Comparison of ENCODE assay signal across 13 cellular contexts in genomic region chr1:169694304-169694703, GRCh38. TPM values are rescaled to one million over a fixed set of nuclear protein-coding genes. Genes with fewer than 3 reads are reported as not detected.
DNase-seq lines count a peak whose midpoint lies in the region; ATAC-seq and TF ChIP-seq lines count a peak whose summit lies in the region.
"Had no signal": no experiment of that assay in that cellular context is flagged by ENCODE, and none has a peak within 500 bp of the region (broad histone marks: within the 10 kb centered on the region; RNA-seq: fewer than 3 reads in every experiment).

No MANE protein-coding gene starts in this region.

- DNase-seq in CD8-positive, alpha-beta T cell, result peak in 5 of 7 experiments; percentile 19 to 65 (median 52)
- no peak for DNase-seq in activated naive CD8-positive, alpha-beta T cell treated with anti-CD3 and anti-CD28 coated beads, Interleukin-2, amount 50 U/mL, for 24 hours
- DNase-seq in ureter (ENCODE audit: low spot score) (no peak), type B pancreatic cell (ENCODE audit: extremely low spot score, unreplicated experiment) (no peak), NCI-H2107 (lab: John Stamatoyannopoulos, UW) (no peak)
- DNase-seq: EL, hippocampal formation had no signal

- POLR2A ChIA-PET in CD8-positive, alpha-beta T cell (lab: Charles Lee), result interaction anchor here (0.6 to 7.3 kb wide), 12 partner anchors 8 to 108 kb away, joined by 3 to 102 read pairs (median 6); partner anchors contain the start of gene F5

- H3K4me1 Mint-ChIP-seq in CD8-positive, alpha-beta T cell (ENCODE audit: low read depth), result peaks cover 70% of the 10 kb centered on the region
- peaks cover 99% of the 10 kb centered on the region for H3K4me1 Mint-ChIP-seq in activated naive CD8-positive, alpha-beta T cell treated with anti-CD3 and anti-CD28 coated beads, Interleukin-2, amount 50 U/mL, for 24 hours
- H3K4me1 Mint-ChIP-seq in type B pancreatic cell (ENCODE audit: unreplicated experiment), result peaks cover 6% of the 10 kb centered on the region

- H3K4me3 Mint-ChIP-seq in CD8-positive, alpha-beta T cell, result peak overlapping the region; percentile 60
- H3K4me3 Mint-ChIP-seq in activated naive CD8-positive, alpha-beta T cell treated with anti-CD3 and anti-CD28 coated beads, Interleukin-2, amount 50 U/mL, for 24 hours, result peak overlapping the region; percentile 49
- H3K4me3 Mint-ChIP-seq in type B pancreatic cell, result no peak overlapping the region

- ATAC-seq in CD8-positive, alpha-beta T cell, result peak; percentile 59
- ATAC-seq in HG03460 (IDR thresholded peaks at IDR 0.05; ENCODE audit: unreplicated experiment) (peak; percentile 45), HG03135 (IDR thresholded peaks at IDR 0.05; ENCODE audit: unreplicated experiment) (no peak)
- ATAC-seq in activated naive CD8-positive, alpha-beta T cell treated with anti-CD3 and anti-CD28 coated beads, Interleukin-2, amount 50 U/mL, for 24 hours, result peak; percentile 16

- peaks cover 14% of the 10 kb centered on the region for H3K36me3 ChIP-seq in CD8-positive, alpha-beta T cell (ENCODE audit: insufficient read depth, low read length)

- H3K9me3 Mint-ChIP-seq in CD8-positive, alpha-beta T cell, result no peaks in the 10 kb centered on the region
- H3K9me3 Mint-ChIP-seq in activated naive CD8-positive, alpha-beta T cell treated with anti-CD3 and anti-CD28 coated beads, Interleukin-2, amount 50 U/mL, for 24 hours, result no peaks in the 10 kb centered on the region
- no peaks in the 10 kb centered on the region for H3K9me3 Mint-ChIP-seq in type B pancreatic cell

- peak overlapping the region; percentile 50 for H3K27ac ChIP-seq in CD8-positive, alpha-beta T cell (ENCODE audit: low read depth, low read length)
- H3K27ac ChIP-seq: RWPE1 had no signal

- peak; percentile 10 for TF ChIP-seq POLR2A in GM19099 (IDR thresholded peaks at IDR 0.05; ENCODE audit: extremely low read depth, insufficient read length, low read depth)

- intact Hi-C loops in CD8-positive, alpha-beta T cell (cut with DNase I, micrococcal nuclease), result loop anchor here (1.0 to 10.0 kb wide), 10 partner anchors 14 to 1980 kb away; partner anchors contain the start of genes SCYL3 (in 1 of the 2) and SLC19A2 (in 1 of the 2)

- no peaks in the 10 kb centered on the region for H3K27me3 Mint-ChIP-seq in CD8-positive, alpha-beta T cell (ENCODE audit: low read depth)
- no peaks in the 10 kb centered on the region for H3K27me3 Mint-ChIP-seq in activated naive CD8-positive, alpha-beta T cell treated with anti-CD3 and anti-CD28 coated beads, Interleukin-2, amount 50 U/mL, for 24 hours
- no peaks in the 10 kb centered on the region for H3K27me3 Mint-ChIP-seq in type B pancreatic cell

- peak; percentile 50 for TF ChIP-seq CTCF in CD8-positive, alpha-beta T cell (IDR thresholded peaks at IDR 0.05)
- TF ChIP-seq CTCF in type B pancreatic cell (conservative IDR thresholded peaks at IDR 0.05), result no peak

- no peak overlapping the region for H3K4me3 ChIP-seq in CD8-positive, alpha-beta T cell (ENCODE audit: low read depth, low read length)

- H3K27me3 ChIP-seq in CD8-positive, alpha-beta T cell (ENCODE audit: insufficient read depth, low read length), result no peaks in the 10 kb centered on the region

- peaks cover 96% of the 10 kb centered on the region for H3K4me1 ChIP-seq in CD8-positive, alpha-beta T cell (ENCODE audit: insufficient read depth, low read length)

- H3K9me3 ChIP-seq in CD8-positive, alpha-beta T cell (ENCODE audit: low read length), result no peaks in the 10 kb centered on the region

- CTCF ChIA-PET in CD8-positive, alpha-beta T cell (lab: Charles Lee), result interaction anchor here (0.6 to 11.6 kb wide), 17 partner anchors 9 to 1036 kb away, joined by 3 to 170 read pairs (median 3); partner anchors contain the start of gene F5

- H3K27ac Mint-ChIP-seq in CD8-positive, alpha-beta T cell, result no peak overlapping the region
- no peak overlapping the region for H3K27ac Mint-ChIP-seq in activated naive CD8-positive, alpha-beta T cell treated with anti-CD3 and anti-CD28 coated beads, Interleukin-2, amount 50 U/mL, for 24 hours
- H3K27ac Mint-ChIP-seq in type B pancreatic cell, result no peak overlapping the region

- H3K36me3 Mint-ChIP-seq in CD8-positive, alpha-beta T cell, result peaks cover 70% of the 10 kb centered on the region
- peaks cover 63% of the 10 kb centered on the region for H3K36me3 Mint-ChIP-seq in activated naive CD8-positive, alpha-beta T cell treated with anti-CD3 and anti-CD28 coated beads, Interleukin-2, amount 50 U/mL, for 24 hours (ENCODE audit: low read depth)
- H3K36me3 Mint-ChIP-seq in type B pancreatic cell, result no peaks in the 10 kb centered on the region

RNA-seq across cellular contexts. Expression of gene SELL, which starts 17.1 kb away (rescaled TPM):
- total RNA-seq in CD8-positive, alpha-beta T cell, result 10 to 100 TPM; 79.5 to 80.7 TPM
- total RNA-seq in ureter, result 3.5 TPM
- total RNA-seq in type B pancreatic cell (ENCODE audit: low replicate concordance), result 0.17 TPM in 1 of 2 replicates, not detected in the other
- total RNA-seq: HT1080 had no signal

RNA-seq across cellular contexts. Expression of gene SELE, which starts 39.6 kb away (rescaled TPM):
- not detected for total RNA-seq in CD8-positive, alpha-beta T cell
- total RNA-seq in ureter, result 5.4 TPM
- 0.12 TPM in 1 of 2 replicates, not detected in the other for total RNA-seq in type B pancreatic cell (ENCODE audit: low replicate concordance)
- total RNA-seq: astrocyte, HT1080 had no signal

Comparison
In these comparisons a context has a peak if more than half of its experiments do, and no peak if none do; other contexts are left out.
1. DNase-seq: peak in CD8-positive, alpha-beta T cell (5 of 7); none in activated naive CD8-positive, alpha-beta T cell treated with anti-CD3 and anti-CD28 coated beads, Interleukin-2, amount 50 U/mL, for 24 hours (single experiment), ureter (single experiment), type B pancreatic cell (single experiment) and NCI-H2107 (single experiment).
2. RNA of gene SELL, which starts 17.1 kb away (total RNA-seq): 79.5 to 80.7 TPM in CD8-positive, alpha-beta T cell; 3.5 TPM in ureter (single experiment) and 0.17 TPM in type B pancreatic cell; every median in the first group is over 10 times any median in the second.